ENCODE assay signal across 2 cellular contexts in genomic region chr1:165748550-165748949, GRCh38.
TF ChIP-seq lines count a peak whose summit lies in the region.

No MANE protein-coding gene starts in this region.

TF ChIP-seq in K562, 482 proteins besides CTCF, POLR2A, EP300 and RAD21:
- TF ChIP-seq U2AF2 (optimal IDR thresholded peaks at IDR 0.05; ENCODE audit: low read depth, low read length) (no peak), E4F1 (CRISPR knock-in tag; IDR thresholded peaks at IDR 0.05; ENCODE audit: borderline replicate concordance) (no peak), NFE2 (IDR thresholded peaks at IDR 0.05; ENCODE audit: low read depth) (0 out of 2 replicates have a peak, but pooled peaks have one; percentile 12)

TF ChIP-seq in HepG2, 621 proteins besides CTCF, POLR2A, EP300 and RAD21:
- TF ChIP-seq POLR2G (IDR thresholded peaks at IDR 0.05; ENCODE audit: low read depth, low read length) (no peak), PBX2 (CRISPR knock-in tag; IDR thresholded peaks at IDR 0.05) (no peak), ZNF720 (CRISPR knock-in tag; IDR thresholded peaks at IDR 0.05) (no peak), ATF2 (CRISPR knock-in tag; IDR thresholded peaks at IDR 0.05) (no peak), U2AF1 (optimal IDR thresholded peaks at IDR 0.05; ENCODE audit: low read depth, low read length) (no peak), ZNF589 (CRISPR knock-in tag; conservative IDR thresholded peaks at IDR 0.05) (no peak), CHD2 (IDR thresholded peaks at IDR 0.05; ENCODE audit: low read depth, low read length) (no peak), ZMAT5 (CRISPR knock-in tag; IDR thresholded peaks at IDR 0.05; ENCODE audit: borderline replicate concordance, low read depth) (no peak), GFI1 (CRISPR knock-in tag; IDR thresholded peaks at IDR 0.05; ENCODE audit: borderline replicate concordance) (no peak), ZNF451 (CRISPR knock-in tag; IDR thresholded peaks at IDR 0.05) (no peak), ZBTB46 (CRISPR knock-in tag; IDR thresholded peaks at IDR 0.05; ENCODE audit: borderline replicate concordance) (no peak), ZFYVE20 (CRISPR knock-in tag; IDR thresholded peaks at IDR 0.05; ENCODE audit: borderline replicate concordance, low read depth) (no peak), DMTF1 (CRISPR knock-in tag; IDR thresholded peaks at IDR 0.05) (no peak), DMAP1 (CRISPR knock-in tag; IDR thresholded peaks at IDR 0.05) (no peak), GABPA (IDR thresholded peaks at IDR 0.05; ENCODE audit: low read depth, low read length) (no peak), GABPA (CRISPR knock-in tag; IDR thresholded peaks at IDR 0.05; ENCODE audit: low read depth) (no peak), ZNF564 (CRISPR knock-in tag; IDR thresholded peaks at IDR 0.05) (no peak), NAIF1 (CRISPR knock-in tag; IDR thresholded peaks at IDR 0.05; ENCODE audit: borderline replicate concordance) (no peak)
